Comparison of ENCODE assay signal across 19 cellular contexts in the genomic region with DNA sequence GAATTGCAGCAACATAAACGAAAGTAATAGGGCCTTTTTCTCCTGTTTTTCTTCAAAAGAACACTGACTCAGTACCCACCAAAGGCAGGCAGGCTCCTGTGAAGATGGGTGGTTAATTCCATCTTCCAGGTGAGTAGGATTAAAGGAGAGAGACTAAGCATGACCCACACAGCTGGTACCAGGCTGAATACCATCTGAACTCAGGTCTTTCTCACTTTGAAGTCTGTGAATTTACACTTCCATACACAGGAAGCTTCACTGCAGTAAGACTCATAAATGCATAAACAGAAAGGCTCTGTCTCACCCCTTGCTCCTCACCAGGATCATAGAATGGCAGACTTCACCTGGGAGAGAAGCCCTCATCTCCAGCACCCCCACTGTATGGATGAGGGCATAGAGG.
DNase-seq lines count a peak whose midpoint lies in the region; ATAC-seq and TF ChIP-seq lines count a peak whose summit lies in the region.
"Had no signal": no experiment of that assay in that cellular context is flagged by ENCODE, and none has a peak within 500 bp of the region (broad histone marks: within the 10 kb centered on the region; RNA-seq: fewer than 3 reads in every experiment).

No MANE protein-coding gene starts in this region.

- no peaks in the 10 kb centered on the region for H3K36me3 ChIP-seq in GM23338 (ENCODE audit: insufficient read depth)
- H3K36me3 ChIP-seq in osteoblast (ENCODE audit: insufficient read depth, low read length), result peaks cover 14% of the 10 kb centered on the region
- H3K36me3 ChIP-seq in gastroesophageal sphincter, result no peaks in the 10 kb centered on the region
- no peaks in the 10 kb centered on the region for H3K36me3 ChIP-seq in upper lobe of left lung
- H3K36me3 ChIP-seq: WERI-Rb-1 had no signal

- H2AFZ ChIP-seq in GM23338 (no peak overlapping the region), osteoblast (ENCODE audit: low read length) (no peak overlapping the region)
- H2AFZ ChIP-seq: GM23248 had no signal

- H3F3A ChIP-seq in GM23338 (replicated peaks; ENCODE audit: low read depth), result no peaks in the 10 kb centered on the region

- H3K27ac ChIP-seq in GM23338 (ENCODE audit: low read depth) (no peak overlapping the region), osteoblast (ENCODE audit: low read depth, low read length) (peak overlapping the region; percentile 21), gastroesophageal sphincter (no peak overlapping the region), upper lobe of left lung (no peak overlapping the region)
- H3K27ac ChIP-seq: BLaER1 treated with 17β-estradiol and CSF1 and Interleukin-3, amounts not matched to agents 10 nM and 100 nM; WERI-Rb-1 had no signal

- H3K4me1 Mint-ChIP-seq in activated naive CD8-positive, alpha-beta T cell (ENCODE audit: low read depth), result peaks cover 73% of the 10 kb centered on the region
- peaks cover 56% of the 10 kb centered on the region for H3K4me1 Mint-ChIP-seq in activated naive CD8-positive, alpha-beta T cell treated with anti-CD3 and anti-CD28 coated beads for 36 hours
- peaks cover 46% of the 10 kb centered on the region for H3K4me1 Mint-ChIP-seq in GM23338
- H3K4me1 Mint-ChIP-seq in activated naive CD8-positive, alpha-beta T cell treated with anti-CD3 and anti-CD28 coated beads, Interleukin-2, amount 50 U/mL, for 24 hours, result peaks cover 74% of the 10 kb centered on the region

- no peak for TF ChIP-seq POLR2A in gastroesophageal sphincter (IDR thresholded peaks at IDR 0.05)
- TF ChIP-seq POLR2A in upper lobe of left lung (IDR thresholded peaks at IDR 0.05), result no peak

- H3K9me2 ChIP-seq in GM23338 (ENCODE audit: insufficient read depth), result no peaks in the 10 kb centered on the region

- H3K4me1 ChIP-seq in GM23338 (ENCODE audit: insufficient read depth) (peaks cover 28% of the 10 kb centered on the region), osteoblast (ENCODE audit: insufficient read depth, low read length) (peaks cover 23% of the 10 kb centered on the region), gastroesophageal sphincter (peaks cover 2 to 21% (median 4%) of the 10 kb centered on the region in 3 donors), upper lobe of left lung (peaks cover 0 to 3% (median 0%) of the 10 kb centered on the region in 4 donors)

- no peak overlapping the region for H3K4me3 Mint-ChIP-seq in activated naive CD8-positive, alpha-beta T cell
- H3K4me3 Mint-ChIP-seq in activated naive CD8-positive, alpha-beta T cell treated with anti-CD3 and anti-CD28 coated beads for 36 hours, result no peak overlapping the region
- no peak overlapping the region for H3K4me3 Mint-ChIP-seq in GM23338
- no peak overlapping the region for H3K4me3 Mint-ChIP-seq in activated naive CD8-positive, alpha-beta T cell treated with anti-CD3 and anti-CD28 coated beads, Interleukin-2, amount 50 U/mL, for 24 hours
- H3K4me3 Mint-ChIP-seq: activated CD4-positive, alpha-beta memory T cell treated with anti-CD3 and anti-CD28 coated beads for 36 hours had no signal

- H3K4me2 ChIP-seq in GM23338 (peak overlapping the region; percentile 15; the same call in 1 of the 2 replicates), osteoblast (ENCODE audit: insufficient read depth, low read length) (no peak overlapping the region)
- H3K4me2 ChIP-seq: BLaER1 treated with 17β-estradiol and CSF1 and Interleukin-3, amounts not matched to agents 10 nM and 100 nM; smooth muscle cell had no signal

- WGBS in gastroesophageal sphincter (ENCODE audit: low coverage in 1 of 2), 2 donors, result 89 to 90% methylated on average over 1 of the region's 1 CpG
- WGBS in upper lobe of left lung, 2 donors, result 74 to 86% methylated on average over 1 of the region's 1 CpG

- H3K27ac Mint-ChIP-seq in activated naive CD8-positive, alpha-beta T cell, result peak overlapping the region; percentile 68
- H3K27ac Mint-ChIP-seq in activated naive CD8-positive, alpha-beta T cell treated with anti-CD3 and anti-CD28 coated beads for 36 hours, result no peak overlapping the region
- H3K27ac Mint-ChIP-seq in GM23338, result no peak overlapping the region
- H3K27ac Mint-ChIP-seq in activated naive CD8-positive, alpha-beta T cell treated with anti-CD3 and anti-CD28 coated beads, Interleukin-2, amount 50 U/mL, for 24 hours, result no peak overlapping the region
- H3K27ac Mint-ChIP-seq: activated CD4-positive, alpha-beta memory T cell treated with anti-CD3 and anti-CD28 coated beads for 36 hours had no signal

- TF ChIP-seq EP300 in gastroesophageal sphincter (IDR thresholded peaks at IDR 0.05) (no peak), upper lobe of left lung (IDR thresholded peaks at IDR 0.05) (no peak)

- peaks cover 31% of the 10 kb centered on the region for H3K36me3 Mint-ChIP-seq in activated naive CD8-positive, alpha-beta T cell
- H3K36me3 Mint-ChIP-seq in activated naive CD8-positive, alpha-beta T cell treated with anti-CD3 and anti-CD28 coated beads for 36 hours, result peaks cover 24% of the 10 kb centered on the region
- H3K36me3 Mint-ChIP-seq in GM23338 (ENCODE audit: low read depth), result peaks cover 3% of the 10 kb centered on the region; the same call in 2 of the 3 replicates
- peaks cover 18% of the 10 kb centered on the region for H3K36me3 Mint-ChIP-seq in activated naive CD8-positive, alpha-beta T cell treated with anti-CD3 and anti-CD28 coated beads, Interleukin-2, amount 50 U/mL, for 24 hours (ENCODE audit: low read depth)

- H3K4me3 ChIP-seq in GM23338, result no peak overlapping the region
- H3K4me3 ChIP-seq in osteoblast (ENCODE audit: insufficient read depth, low read length), result no peak overlapping the region
- H3K4me3 ChIP-seq in gastroesophageal sphincter, result no peak overlapping the region
- no peak overlapping the region for H3K4me3 ChIP-seq in upper lobe of left lung
- H3K4me3 ChIP-seq: BLaER1 treated with 17β-estradiol and CSF1 and Interleukin-3, amounts not matched to agents 10 nM and 100 nM; GM23248; smooth muscle cell had no signal

- DNase-seq in activated naive CD8-positive, alpha-beta T cell treated with anti-CD3 and anti-CD28 coated beads for 36 hours, result no peak
- DNase-seq in GM23338 (ENCODE audit: low spot score) (no peak), osteoblast (ENCODE audit: insufficient read length, low spot score, missing footprints) (no peak), anterior cingulate cortex (lab: John Stamatoyannopoulos, UW) (no peak), upper lobe of left lung (no peak)
- DNase-seq in activated naive CD8-positive, alpha-beta T cell treated with anti-CD3 and anti-CD28 coated beads, Interleukin-2, amount 50 U/mL, for 24 hours, result no peak
- DNase-seq: activated CD4-positive, alpha-beta memory T cell treated with anti-CD3 and anti-CD28 coated beads for 36 hours; activated naive CD4-positive, alpha-beta T cell treated with anti-CD3 and anti-CD28 coated beads, Interleukin-2, amount 50 U/mL, for 16 hours; GM23248; NCI-H1105 treated with DMSO at 0.1 percent for 48 hours; NCI-H2029; NCI-H69; occipital lobe; stimulated activated CD4-positive, alpha-beta T cell treated with anti-CD3 and anti-CD28 coated beads, Interleukin-2, amount 100 ng/mL, for 24 hours; WERI-Rb-1 had no signal

- no peaks in the 10 kb centered on the region for H3K9me3 Mint-ChIP-seq in activated naive CD8-positive, alpha-beta T cell (ENCODE audit: low read depth)
- H3K9me3 Mint-ChIP-seq in activated naive CD8-positive, alpha-beta T cell treated with anti-CD3 and anti-CD28 coated beads for 36 hours, result no peaks in the 10 kb centered on the region
- no peaks in the 10 kb centered on the region for H3K9me3 Mint-ChIP-seq in GM23338
- H3K9me3 Mint-ChIP-seq in activated naive CD8-positive, alpha-beta T cell treated with anti-CD3 and anti-CD28 coated beads, Interleukin-2, amount 50 U/mL, for 24 hours, result no peaks in the 10 kb centered on the region
- H3K9me3 Mint-ChIP-seq: activated CD4-positive, alpha-beta memory T cell treated with anti-CD3 and anti-CD28 coated beads for 36 hours had no signal

- H3K79me2 ChIP-seq in GM23338 (replicated peaks; ENCODE audit: insufficient read depth), result no peaks in the 10 kb centered on the region
- peaks cover 92% of the 10 kb centered on the region for H3K79me2 ChIP-seq in osteoblast (ENCODE audit: insufficient read depth, low read length)

- H3K27me3 Mint-ChIP-seq in activated naive CD8-positive, alpha-beta T cell, result no peaks in the 10 kb centered on the region
- H3K27me3 Mint-ChIP-seq in activated naive CD8-positive, alpha-beta T cell treated with anti-CD3 and anti-CD28 coated beads for 36 hours, result no peaks in the 10 kb centered on the region
- no peaks in the 10 kb centered on the region for H3K27me3 Mint-ChIP-seq in GM23338 (ENCODE audit: insufficient read depth, low read depth, poor library complexity)
- no peaks in the 10 kb centered on the region for H3K27me3 Mint-ChIP-seq in activated naive CD8-positive, alpha-beta T cell treated with anti-CD3 and anti-CD28 coated beads, Interleukin-2, amount 50 U/mL, for 24 hours
- H3K27me3 Mint-ChIP-seq: activated CD4-positive, alpha-beta memory T cell treated with anti-CD3 and anti-CD28 coated beads for 36 hours had no signal

- no peaks in the 10 kb centered on the region for H3K27me3 ChIP-seq in GM23338 (ENCODE audit: insufficient read depth)
- H3K27me3 ChIP-seq in osteoblast (ENCODE audit: insufficient read depth, low read length), result no peaks in the 10 kb centered on the region
- no peaks in the 10 kb centered on the region for H3K27me3 ChIP-seq in gastroesophageal sphincter
- H3K27me3 ChIP-seq in upper lobe of left lung, result no peaks in the 10 kb centered on the region
- H3K27me3 ChIP-seq: BLaER1 treated with 17β-estradiol and CSF1 and Interleukin-3, amounts not matched to agents 10 nM and 100 nM had no signal

- ATAC-seq in GM23338 (peak; percentile 20; the same call in 2 of the 3 replicates), gastroesophageal sphincter (no peak), upper lobe of left lung (ENCODE audit: low FRiP score in 2 of 2) (no peak)
- ATAC-seq in activated naive CD8-positive, alpha-beta T cell treated with anti-CD3 and anti-CD28 coated beads, Interleukin-2, amount 50 U/mL, for 24 hours, result peak; percentile 8

- TF ChIP-seq CTCF in GM23338 (conservative IDR thresholded peaks at IDR 0.05; ENCODE audit: low read depth in 2 of 2) (no peak), osteoblast (IDR thresholded peaks at IDR 0.05; ENCODE audit: extremely low read depth, low read depth, low read length) (no peak), gastroesophageal sphincter (IDR thresholded peaks at IDR 0.05) (no peak), upper lobe of left lung (IDR thresholded peaks at IDR 0.05) (no peak)

- no peaks in the 10 kb centered on the region for H3K9me3 ChIP-seq in osteoblast (ENCODE audit: low read depth, low read length)
- H3K9me3 ChIP-seq in gastroesophageal sphincter, result no peaks in the 10 kb centered on the region
- no peaks in the 10 kb centered on the region for H3K9me3 ChIP-seq in upper lobe of left lung
- H3K9me3 ChIP-seq: BLaER1 treated with 17β-estradiol and CSF1 and Interleukin-3, amounts not matched to agents 10 nM and 100 nM had no signal

- no peaks in the 10 kb centered on the region for H4K20me1 ChIP-seq in GM23338 (replicated peaks; ENCODE audit: insufficient read depth)
- peaks cover 4% of the 10 kb centered on the region for H4K20me1 ChIP-seq in osteoblast (ENCODE audit: insufficient read depth, low read length)

TF ChIP-seq in GM23338, 12 proteins besides CTCF, POLR2A, EP300 and RAD21 (continues in another document):
- TF ChIP-seq CREB1 (CRISPR knock-in tag; IDR thresholded peaks at IDR 0.05; ENCODE audit: low read depth), result no peak
- no peak for TF ChIP-seq JUNB (IDR thresholded peaks at IDR 0.05; ENCODE audit: unreplicated experiment)
- TF ChIP-seq ZNF114 (CRISPR knock-in tag; IDR thresholded peaks at IDR 0.05), result no peak

Comparison
In these comparisons a context has a peak if more than half of its experiments do, and no peak if none do; other contexts are left out.
1. ATAC-seq: peak in GM23338 (single experiment) and activated naive CD8-positive, alpha-beta T cell treated with anti-CD3 and anti-CD28 coated beads, Interleukin-2, amount 50 U/mL, for 24 hours (single experiment); none in gastroesophageal sphincter (single experiment) and upper lobe of left lung (0 of 2).